In genomic region chr20:25437153-25437581, GRCh38 we compare ENCODE assay signal across 18 cellular contexts. TPM values are rescaled to one million over a fixed set of nuclear protein-coding genes. Genes with fewer than 3 reads are reported as not detected.
DNase-seq lines count a peak whose midpoint lies in the region; ATAC-seq and TF ChIP-seq lines count a peak whose summit lies in the region.
"Had no signal": no experiment of that assay in that cellular context is flagged by ENCODE, and none has a peak within 500 bp of the region (broad histone marks: within the 10 kb centered on the region; RNA-seq: fewer than 3 reads in every experiment).

No MANE protein-coding gene starts in this region.

- no peak for TF ChIP-seq CTCF in mammary epithelial cell (conservative IDR thresholded peaks at IDR 0.05 in 1 of 2, IDR thresholded peaks at IDR 0.05 in 1 of 2; ENCODE audit: extremely low read depth in 1 of 2, insufficient read depth in 1 of 2, low read depth in 1 of 2, low read length in 2 of 2)
- no peak for TF ChIP-seq CTCF in osteoblast (IDR thresholded peaks at IDR 0.05; ENCODE audit: extremely low read depth, low read depth, low read length)
- TF ChIP-seq CTCF in HFFc6 (IDR thresholded peaks at IDR 0.05) = no peak

- H3K4me2 ChIP-seq in mammary epithelial cell (ENCODE audit: insufficient read depth, low read depth, low read length) (no peak overlapping the region), osteoblast (ENCODE audit: insufficient read depth, low read length) (peak overlapping the region; percentile 5)
- H3K4me2 ChIP-seq: BLaER1, PC-9 had no signal

- H3K9ac ChIP-seq in mammary epithelial cell (ENCODE audit: insufficient read depth, low read length) = no peak overlapping the region
- H3K9ac ChIP-seq: BLaER1 had no signal

- WGBS in mammary epithelial cell (ENCODE audit: low coverage, missing lambda C conversion rate) = 15% methylated on average over 4 of the region's 4 CpGs

- H3K4me1 ChIP-seq in mammary epithelial cell (ENCODE audit: insufficient read depth, low read length) = peaks cover 6% of the 10 kb centered on the region
- no peaks in the 10 kb centered on the region for H3K4me1 ChIP-seq in osteoblast (ENCODE audit: insufficient read depth, low read length)
- H3K4me1 ChIP-seq: prostate gland had no signal

- in situ Hi-C loops in mammary epithelial cell (cut with MboI; ENCODE audit: low sequenced_read_pairs in 2 of 2) = loop anchor here in 1 of 2 donors (25.0 kb wide), 1 partner anchor 250 kb away; the partner anchor contains the start of gene ZNF337

- no peak overlapping the region for H3K4me3 Mint-ChIP-seq in HFFc6
- H3K4me3 Mint-ChIP-seq: activated CD8-positive, alpha-beta memory T cell treated with anti-CD3 and anti-CD28 coated beads, Interleukin-2, amount 10 ng/mL, durations not matched to agents 7 days and 5 days; activated naive CD4-positive, alpha-beta T cell treated with anti-CD3 and anti-CD28 coated beads for 36 hours; IgD-negative memory B cell had no signal

- intact Hi-C loops in mammary epithelial cell (cut with micrococcal nuclease) = no loop called here
- intact Hi-C loops in sciatic nerve (cut with DNase I) = no loop called here

- CTCF ChIA-PET in mammary epithelial cell (lab: Charles Lee; ENCODE audit: low non-redundant PET) = no interaction called here

- DNase-seq in H7 = peak; percentile 59
- peak; percentile 8 for DNase-seq in mammary epithelial cell
- DNase-seq in iPS DF 4.7 (ENCODE audit: extremely low read depth, low spot score) = peak; percentile 3
- no peak for DNase-seq in osteoblast (ENCODE audit: insufficient read length, low spot score, missing footprints)
- no peak for DNase-seq in sciatic nerve (ENCODE audit: low spot score)
- DNase-seq in NCI-H2196 (lab: John Stamatoyannopoulos, UW; ENCODE audit: unreplicated experiment) = no peak
- no peak for DNase-seq in HFFc6
- DNase-seq: activated CD8-positive, alpha-beta memory T cell treated with anti-CD3 and anti-CD28 coated beads, Interleukin-2, amount 10 ng/mL, durations not matched to agents 7 days and 5 days; activated naive CD4-positive, alpha-beta T cell treated with anti-CD3 and anti-CD28 coated beads for 36 hours; caudate nucleus; DMS53; NCI-H1417; NCI-H510A had no signal

- BruUV-seq in mammary epithelial cell (replicated peaks; lab: Mats Ljungman, UMichigan) = no TSS peak

- no peak overlapping the region for H3K27ac ChIP-seq in mammary epithelial cell (ENCODE audit: insufficient read depth, low read depth, low read length)
- H3K27ac ChIP-seq in osteoblast (ENCODE audit: low read depth, low read length) = no peak overlapping the region
- H3K27ac ChIP-seq: BLaER1, PC-9, prostate gland had no signal

- H3K9me3 ChIP-seq in mammary epithelial cell (replicated peaks; ENCODE audit: insufficient read depth, low read length) (no peaks in the 10 kb centered on the region), osteoblast (ENCODE audit: low read depth, low read length) (no peaks in the 10 kb centered on the region)
- H3K9me3 ChIP-seq: BLaER1, prostate gland had no signal

- H3K79me2 ChIP-seq in mammary epithelial cell (ENCODE audit: insufficient read depth, low read length) (no peaks in the 10 kb centered on the region), osteoblast (ENCODE audit: insufficient read depth, low read length) (no peaks in the 10 kb centered on the region)

- H3K27me3 Mint-ChIP-seq in HFFc6 (ENCODE audit: insufficient read depth) = no peaks in the 10 kb centered on the region
- H3K27me3 Mint-ChIP-seq: activated CD8-positive, alpha-beta memory T cell treated with anti-CD3 and anti-CD28 coated beads, Interleukin-2, amount 10 ng/mL, durations not matched to agents 7 days and 5 days; IgD-negative memory B cell had no signal

- ATAC-seq in sciatic nerve = no peak
- ATAC-seq in HG02623 (IDR thresholded peaks at IDR 0.05; ENCODE audit: unreplicated experiment) = no peak
- ATAC-seq: activated CD8-positive, alpha-beta memory T cell treated with anti-CD3 and anti-CD28 coated beads, Interleukin-2, amount 10 ng/mL, durations not matched to agents 7 days and 5 days had no signal

- H3K27me3 ChIP-seq in H7 (ENCODE audit: control insufficient read depth, insufficient read depth, low read length) (no peaks in the 10 kb centered on the region), mammary epithelial cell (ENCODE audit: insufficient read depth, low read length) (no peaks in the 10 kb centered on the region), osteoblast (ENCODE audit: insufficient read depth, low read length) (no peaks in the 10 kb centered on the region)
- H3K27me3 ChIP-seq: BLaER1 had no signal

- H3K27ac Mint-ChIP-seq in HFFc6 = no peak overlapping the region
- H3K27ac Mint-ChIP-seq: activated CD8-positive, alpha-beta memory T cell treated with anti-CD3 and anti-CD28 coated beads, Interleukin-2, amount 10 ng/mL, durations not matched to agents 7 days and 5 days; activated naive CD4-positive, alpha-beta T cell treated with anti-CD3 and anti-CD28 coated beads for 36 hours; IgD-negative memory B cell had no signal

- no peaks in the 10 kb centered on the region for H3K9me3 Mint-ChIP-seq in HFFc6
- H3K9me3 Mint-ChIP-seq: activated naive CD4-positive, alpha-beta T cell treated with anti-CD3 and anti-CD28 coated beads for 36 hours; IgD-negative memory B cell had no signal

- H3K36me3 Mint-ChIP-seq in HFFc6 (ENCODE audit: low read depth) = peaks cover 4% of the 10 kb centered on the region

- dilution Hi-C loops in mammary epithelial cell (cut with HindIII; ENCODE audit: low sequenced_read_pairs) = no loop called here

- 0 out of 2 replicates have a peak, but pooled peaks cover 4% of the 10 kb centered on the region for H3K4me1 Mint-ChIP-seq in HFFc6 (ENCODE audit: low read depth)
- H3K4me1 Mint-ChIP-seq: activated CD8-positive, alpha-beta memory T cell treated with anti-CD3 and anti-CD28 coated beads, Interleukin-2, amount 10 ng/mL, durations not matched to agents 7 days and 5 days had no signal

- peaks cover 21% of the 10 kb centered on the region for H3K36me3 ChIP-seq in H7 (replicated peaks; ENCODE audit: control insufficient read depth, insufficient read depth, low read length)
- peaks cover 12% of the 10 kb centered on the region for H3K36me3 ChIP-seq in mammary epithelial cell (ENCODE audit: insufficient read depth, low read length)
- H3K36me3 ChIP-seq in osteoblast (ENCODE audit: insufficient read depth, low read length) = no peaks in the 10 kb centered on the region
- H3K36me3 ChIP-seq: prostate gland had no signal

- H4K20me1 ChIP-seq in mammary epithelial cell (ENCODE audit: insufficient read depth, low read length) = no peaks in the 10 kb centered on the region
- H4K20me1 ChIP-seq in osteoblast (ENCODE audit: insufficient read depth, low read length) = no peaks in the 10 kb centered on the region
- H4K20me1 ChIP-seq: BLaER1 had no signal

- no peak overlapping the region for H3K4me3 ChIP-seq in H7 (ENCODE audit: insufficient read depth, low read depth, low read length)
- no peak overlapping the region for H3K4me3 ChIP-seq in mammary epithelial cell (replicated peaks in 1 of 3; ENCODE audit: insufficient read depth in 1 of 3, low read depth in 2 of 3, low read length in 3 of 3)
- H3K4me3 ChIP-seq in osteoblast (ENCODE audit: insufficient read depth, low read length) = no peak overlapping the region
- H3K4me3 ChIP-seq: BLaER1, PC-9, prostate gland had no signal

- H2AFZ ChIP-seq in mammary epithelial cell (ENCODE audit: low read depth, low read length) = peak overlapping the region; percentile 24
- peak overlapping the region; percentile 38 for H2AFZ ChIP-seq in osteoblast (ENCODE audit: low read length)
- H2AFZ ChIP-seq: PC-9 had no signal

RNA-seq across cellular contexts. Expression of gene GINS1, which starts 29.7 kb away (rescaled TPM):
- total RNA-seq in H7 (2014; rRNA removed; shearing (Covaris generic)) = 46.6 and 48.9 TPM in 2 replicates
- 10 to 100 TPM in 1 of 2 donors, 1 to 10 TPM in 1; 5.7 to 16.8 TPM for total RNA-seq in mammary epithelial cell
- 13.0 TPM for polyA plus RNA-seq in mammary epithelial cell
- 39.0 TPM for polyA minus RNA-seq in mammary epithelial cell
- 2.2 and 2.4 TPM in 2 replicates for total RNA-seq in osteoblast
- total RNA-seq in sciatic nerve = 1.4 TPM
- 10 to 100 TPM in 5 of 6 experiments, 1 to 10 TPM in 1; 7.5 to 13.9 (median 11.7) TPM for total RNA-seq in HFFc6 (2021; fragmentation: NEBNext Ultra II Directional; extraction: Animal tissue kit (Norgen Biotek cat#: 25700))

RNA-seq across cellular contexts. Expression of gene ABHD12, which starts 46.5 kb away (rescaled TPM):
- 36.4 and 37.2 TPM in 2 replicates for total RNA-seq in H7 (2014; rRNA removed; shearing (Covaris generic))
- 10 to 100 TPM; 21.2 to 21.6 TPM for total RNA-seq in mammary epithelial cell
- polyA plus RNA-seq in mammary epithelial cell = 16.8 TPM
- 46.9 TPM for polyA minus RNA-seq in mammary epithelial cell
- 29.7 and 35.1 TPM in 2 replicates for total RNA-seq in osteoblast
- total RNA-seq in sciatic nerve = 70.4 TPM
- total RNA-seq in HFFc6 (2021; fragmentation: NEBNext Ultra II Directional; extraction: Animal tissue kit (Norgen Biotek cat#: 25700)) = 100 to 1,000 TPM in 2 of 6 experiments, 10 to 100 TPM in 4; 87.0 to 103 (median 98.9) TPM

Comparison
In these comparisons a context has a peak if more than half of its experiments do, and no peak if none do; other contexts are left out.
1. DNase-seq: peak in H7 (single experiment), mammary epithelial cell (single experiment) and iPS DF 4.7 (single experiment); none in osteoblast (single experiment), sciatic nerve (single experiment), NCI-H2196 (single experiment) and HFFc6 (single experiment).